Comparison of ENCODE assay signal across 9 cellular contexts in genomic region chr4:82753725-82754410, GRCh38. TPM values are rescaled to one million over a fixed set of nuclear protein-coding genes. Genes with fewer than 3 reads are reported as not detected.
DNase-seq lines count a peak whose midpoint lies in the region; ATAC-seq and TF ChIP-seq lines count a peak whose summit lies in the region.
"Had no signal": no experiment of that assay in that cellular context is flagged by ENCODE, and none has a peak within 500 bp of the region (broad histone marks: within the 10 kb centered on the region; RNA-seq: fewer than 3 reads in every experiment).

No MANE protein-coding gene starts in this region.

- intact Hi-C loops in dorsolateral prefrontal cortex (cut with DNase I) = no loop called here
- intact Hi-C loops in lower lobe of right lung (cut with DNase I) = no loop called here
- intact Hi-C loops in tibial artery (cut with DNase I; ENCODE audit: low total_unique reads) = no loop called here

- H3K27me3 ChIP-seq in dorsolateral prefrontal cortex (no peaks in the 10 kb centered on the region), lower lobe of right lung (ENCODE audit: low read depth) (no peaks in the 10 kb centered on the region), tibial artery (no peaks in the 10 kb centered on the region), H7 (ENCODE audit: control insufficient read depth, insufficient read depth, low read length) (no peaks in the 10 kb centered on the region)

- DNase-seq in NCI-H524 treated with DMSO at 0.1 percent for 48 hours (lab: John Stamatoyannopoulos, UW) = peak; percentile 49
- no peak for DNase-seq in dorsolateral prefrontal cortex
- DNase-seq in lower lobe of right lung = no peak
- no peak for DNase-seq in tibial artery
- no peak for DNase-seq in H7
- DNase-seq in kidney tubule cell (ENCODE audit: low spot score) = no peak
- DNase-seq: activated naive CD4-positive, alpha-beta T cell treated with anti-CD3 and anti-CD28 coated beads, Interleukin-2, amount 10 ng/mL, durations not matched to agents 7 days and 5 days; effector memory CD8-positive, alpha-beta T cell had no signal

- H3K4me3 ChIP-seq in dorsolateral prefrontal cortex (peak overlapping the region in 17 of 59 donors; percentile 0 to 38 (median 12)), lower lobe of right lung (no peak overlapping the region), tibial artery (no peak overlapping the region), H7 (ENCODE audit: insufficient read depth, low read depth, low read length) (no peak overlapping the region)

- H3K4me1 ChIP-seq in lower lobe of right lung (peaks cover 10% of the 10 kb centered on the region), tibial artery (peaks cover 0 to 35% (median 17%) of the 10 kb centered on the region in 4 donors)

- no peak for TF ChIP-seq CTCF in dorsolateral prefrontal cortex (IDR thresholded peaks at IDR 0.05 in 54 of 56, conservative IDR thresholded peaks at IDR 0.05 in 2 of 56; ENCODE audit: low read depth in 1 of 56, partially characterized antibody in 56 of 56)
- TF ChIP-seq CTCF in lower lobe of right lung (IDR thresholded peaks at IDR 0.05) = no peak
- TF ChIP-seq CTCF in tibial artery (IDR thresholded peaks at IDR 0.05) = no peak

- H3K27ac ChIP-seq in dorsolateral prefrontal cortex (peak overlapping the region; percentile 58 to 97 (median 88)), lower lobe of right lung (peak overlapping the region; percentile 36), tibial artery (peak overlapping the region; percentile 8 to 70)

- peak in 1 of 2 donors; percentile 19 for ATAC-seq in lower lobe of right lung
- ATAC-seq in GM21723 (IDR thresholded peaks at IDR 0.05; ENCODE audit: unreplicated experiment) = no peak
- ATAC-seq: effector memory CD8-positive, alpha-beta T cell had no signal

- H3K9me3 ChIP-seq in lower lobe of right lung = no peaks in the 10 kb centered on the region
- no peaks in the 10 kb centered on the region for H3K9me3 ChIP-seq in tibial artery

- H3K36me3 ChIP-seq in lower lobe of right lung (no peaks in the 10 kb centered on the region), tibial artery (no peaks in the 10 kb centered on the region), H7 (replicated peaks; ENCODE audit: control insufficient read depth, insufficient read depth, low read length) (no peaks in the 10 kb centered on the region)

RNA-seq across cellular contexts. Expression of gene SCD5, which starts 44.7 kb away (rescaled TPM):
- total RNA-seq in dorsolateral prefrontal cortex = 100 to 1,000 TPM; 191 to 439 (median 289) TPM
- 17.7 TPM for total RNA-seq in lower lobe of right lung
- total RNA-seq in H7 (2014; rRNA removed; shearing (Covaris generic)) = 2.3 and 4.8 TPM in 2 replicates

Comparison
In these comparisons a context has a peak if more than half of its experiments do, and no peak if none do; other contexts are left out.
1. H3K27ac ChIP-seq: peak in every context shown above with its lines; median percentile 88 in dorsolateral prefrontal cortex; 39 in tibial artery; 36 in lower lobe of right lung.
2. RNA of gene SCD5, which starts 44.7 kb away (total RNA-seq): 191 to 439 TPM in dorsolateral prefrontal cortex; 17.7 TPM in lower lobe of right lung (single experiment) and 2.3 to 4.8 TPM in H7; every median in the first group is over 10 times any median in the second.